Comparison of ENCODE assay signal across 15 cellular contexts in genomic region chr2:98842136-98842535, GRCh38.
DNase-seq lines count a peak whose midpoint lies in the region; ATAC-seq, FAIRE-seq and TF ChIP-seq lines count a peak whose summit lies in the region.
"Had no signal": no experiment of that assay in that cellular context is flagged by ENCODE, and none has a peak within 500 bp of the region (broad histone marks: within the 10 kb centered on the region; RNA-seq: fewer than 3 reads in every experiment).

No MANE protein-coding gene starts in this region.

- H3K4me1 ChIP-seq in pancreas: no peaks in the 10 kb centered on the region

- ATAC-seq in pancreas: no peak
- ATAC-seq in esophagus mucosa: no peak
- ATAC-seq: GM12878, HCT116 had no signal

- DNase-seq in RCC 7860 (ENCODE audit: low spot score) (no peak), pancreas (no peak), kidney tubule cell (ENCODE audit: low spot score) (no peak)
- no peak for DNase-seq in activated CD4-positive, alpha-beta T cell treated with anti-CD3 and anti-CD28 coated beads for 4 hours
- DNase-seq: Calu3; CD4-positive, alpha-beta memory T cell; DMS79 treated with DMSO at 0.1 percent for 48 hours; GOT3; H7 had no signal

- FAIRE-seq in RCC 7860 (lab: Jason Lieb, UNC): peak; percentile 71
- peak; percentile 62 for FAIRE-seq in endometrium (lab: Jason Lieb, UNC)
- peak; percentile 85 for FAIRE-seq in pancreas (lab: Jason Lieb, UNC)
- FAIRE-seq: GM12878 had no signal

- WGBS in pancreas, 2 donors: 87 to 93% methylated on average over 3 of the region's 3 CpGs

- no peaks in the 10 kb centered on the region for H3K27me3 ChIP-seq in pancreas
- H3K27me3 ChIP-seq: BLaER1 had no signal

- no peak overlapping the region for H3K4me3 ChIP-seq in pancreas
- H3K4me3 ChIP-seq: BLaER1, GM12878 had no signal

- H3K36me3 ChIP-seq in pancreas: no peaks in the 10 kb centered on the region
- H3K36me3 ChIP-seq: BLaER1 had no signal

- no peak overlapping the region for H3K27ac ChIP-seq in pancreas
- H3K27ac ChIP-seq: BLaER1, HL-60 had no signal

- intact Hi-C loops in pancreas (cut with DNase I): no loop called here

- TF ChIP-seq CTCF in pancreas (IDR thresholded peaks at IDR 0.05): no peak

- H3K9me3 ChIP-seq in pancreas: no peaks in the 10 kb centered on the region
- H3K9me3 ChIP-seq: BLaER1 had no signal
